1 cellular context compared by ENCODE assay signal in the genomic region with DNA sequence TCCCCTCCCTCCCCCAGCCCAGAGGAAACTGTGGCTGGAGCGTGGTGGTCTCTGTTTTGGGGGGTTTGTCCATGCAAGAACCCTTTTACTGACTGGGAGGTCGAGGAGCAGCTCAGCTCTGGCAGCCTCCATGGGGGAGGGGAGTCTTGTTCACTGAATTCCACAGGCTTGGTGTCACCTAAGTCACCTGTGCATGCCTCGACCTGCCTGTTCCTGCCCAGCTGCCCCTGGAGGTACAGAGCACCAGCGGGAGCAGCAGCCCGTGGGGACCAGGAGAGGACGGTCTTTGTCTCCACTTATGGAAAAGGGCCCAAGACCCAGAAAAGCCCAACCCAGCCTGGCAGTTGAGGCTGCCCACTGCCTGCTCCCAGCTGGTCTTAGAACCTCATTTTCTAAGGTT.
TF ChIP-seq lines count a peak whose summit lies in the region.

No MANE protein-coding gene starts in this region.

TF ChIP-seq in H1, 55 proteins besides CTCF, POLR2A, EP300 and RAD21 (continued from another document):
- TF ChIP-seq CHD1 (IDR thresholded peaks at IDR 0.05; ENCODE audit: low read depth, low read length) = no peak
